ENCODE assay signal across 27 cellular contexts in the genomic region with DNA sequence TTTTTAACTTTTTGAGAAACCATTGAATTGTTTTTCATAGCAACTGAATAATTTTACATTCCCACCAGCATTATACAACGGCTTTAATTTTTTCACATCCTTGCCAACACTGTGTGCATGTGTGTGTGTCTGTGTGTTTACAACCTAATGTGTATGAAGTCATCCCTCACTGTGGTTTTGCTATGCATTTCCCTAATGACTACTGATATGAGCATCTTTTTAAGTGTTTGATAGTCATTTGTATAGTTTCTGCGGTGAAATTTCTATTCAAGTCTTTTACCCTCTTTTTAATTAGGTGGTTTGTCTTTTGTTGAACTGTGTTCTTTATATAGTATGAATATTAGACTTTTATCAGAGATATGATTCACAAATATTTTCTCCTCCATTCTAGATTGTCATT.
DNase-seq lines count a peak whose midpoint lies in the region; ATAC-seq and TF ChIP-seq lines count a peak whose summit lies in the region.
"Had no signal": no experiment of that assay in that cellular context is flagged by ENCODE, and none has a peak within 500 bp of the region (broad histone marks: within the 10 kb centered on the region; RNA-seq: fewer than 3 reads in every experiment).

No MANE protein-coding gene starts in this region.

- H3K9me2 ChIP-seq in MM.1S (replicated peaks; ENCODE audit: insufficient read depth, low read length) = no peaks in the 10 kb centered on the region

- no peaks in the 10 kb centered on the region for H4K20me1 ChIP-seq in MM.1S (ENCODE audit: insufficient read depth, low read length)

- intact Hi-C loops in A673 (cut with micrococcal nuclease; ENCODE audit: unreplicated experiment) = no loop called here

- H3K4me1 ChIP-seq in MM.1S (ENCODE audit: low read length) (no peaks in the 10 kb centered on the region), A673 (ENCODE audit: insufficient read depth, low read length, poor library complexity, severe bottlenecking) (no peaks in the 10 kb centered on the region)

- H3K4me3 ChIP-seq in MM.1S (ENCODE audit: low read length) (no peak overlapping the region), A673 (ENCODE audit: low read depth, low read length, poor library complexity, severe bottlenecking) (no peak overlapping the region)
- H3K4me3 ChIP-seq: coronary artery, GM23248 had no signal

- no peak overlapping the region for H2AFZ ChIP-seq in MM.1S (ENCODE audit: low read length)
- H2AFZ ChIP-seq: GM23248 had no signal

- H3K27me3 ChIP-seq in MM.1S (replicated peaks; ENCODE audit: insufficient read depth, low read length) = no peaks in the 10 kb centered on the region
- no peaks in the 10 kb centered on the region for H3K27me3 ChIP-seq in A673 (replicated peaks; ENCODE audit: insufficient read depth, low read depth, low read length, poor library complexity)

- H3K9ac ChIP-seq in MM.1S (ENCODE audit: low read length) = no peak overlapping the region
- H3K9ac ChIP-seq: GM23248 had no signal

- H3K9me3 ChIP-seq in MM.1S (replicated peaks; ENCODE audit: insufficient read depth, low read length) (no peaks in the 10 kb centered on the region), A673 (ENCODE audit: low read depth, low read length, poor library complexity, severe bottlenecking) (no peaks in the 10 kb centered on the region)

- ATAC-seq in GM18519 (IDR thresholded peaks at IDR 0.05; ENCODE audit: low FRiP score, unreplicated experiment) = peak; percentile 68
- ATAC-seq in GM19463 (IDR thresholded peaks at IDR 0.05; ENCODE audit: unreplicated experiment) = peak; percentile 90
- peak; percentile 74 for ATAC-seq in HG02852 (IDR thresholded peaks at IDR 0.05; ENCODE audit: unreplicated experiment)
- ATAC-seq in HG03442 (IDR thresholded peaks at IDR 0.05; ENCODE audit: unreplicated experiment) = peak; percentile 86
- ATAC-seq: CD8-positive, alpha-beta T cell; left lobe of liver had no signal

- BruUV-seq in A673 (replicated peaks; lab: Mats Ljungman, UMichigan) = no TSS peak

- H3K79me2 ChIP-seq in MM.1S (ENCODE audit: low read length) = no peaks in the 10 kb centered on the region

- H3K36me3 ChIP-seq in MM.1S (replicated peaks; ENCODE audit: insufficient read depth, low read length) = no peaks in the 10 kb centered on the region
- no peaks in the 10 kb centered on the region for H3K36me3 ChIP-seq in A673 (ENCODE audit: insufficient read depth, low read length, poor library complexity, severe bottlenecking)

- POLR2A ChIA-PET in A673 (lab: Charles Lee; ENCODE audit: low non-redundant PET) = no interaction called here

- H3K27ac ChIP-seq in MM.1S (ENCODE audit: low read length) (no peak overlapping the region), A673 (ENCODE audit: low read depth, low read length, poor library complexity, severe bottlenecking) (no peak overlapping the region)
- H3K27ac ChIP-seq: coronary artery, GM23248 had no signal

- DNase-seq in MM.1S = no peak
- DNase-seq in AG08395 (ENCODE audit: low spot score) = no peak
- no peak for DNase-seq in NCI-H2081 treated with DMSO at 0.1 percent for 48 hours (lab: John Stamatoyannopoulos, UW)
- DNase-seq in A673 (ENCODE audit: low spot score) = no peak
- DNase-seq: activated CD4-positive, alpha-beta memory T cell treated with anti-CD3 and anti-CD28 coated beads for 36 hours; activated CD4-positive, alpha-beta T cell treated with anti-CD3 and anti-CD28 coated beads for 1 hour; activated CD8-positive, alpha-beta memory T cell treated with anti-CD3 and anti-CD28 coated beads, Interleukin-2, amount 50 U/mL, for 4 hours; activated naive CD4-positive, alpha-beta T cell treated with Interleukin-2 at 50 U/mL for 16 hours; caudate nucleus; CD8-positive, alpha-beta T cell; effector memory CD4-positive, alpha-beta T cell; GM23248; immature natural killer cell; Karpas-422; NCI-H1436; NCI-H2081; NCI-H226; NCI-H526 treated with DMSO at 0.1 percent for 48 hours; SIG-M5; stimulated activated CD4-positive, alpha-beta T cell treated with anti-CD3 and anti-CD28 coated beads, Interleukin-4, amount 100 ng/mL, for 24 hours; trophoblast cell had no signal

- TF ChIP-seq CTCF in MM.1S (IDR thresholded peaks at IDR 0.05; ENCODE audit: low read length) (no peak), A673 (conservative IDR thresholded peaks at IDR 0.05; ENCODE audit: low read depth, low read length) (no peak)

- CTCF ChIA-PET in A673 (lab: Charles Lee) = no interaction called here

- no peaks in the 10 kb centered on the region for H3F3A ChIP-seq in MM.1S (ENCODE audit: insufficient read depth, low read length)

- no peak overlapping the region for H3K4me2 ChIP-seq in MM.1S (ENCODE audit: low read depth, low read length)
